ENCODE assay signal across 2 cellular contexts in genomic region chr15:38551720-38552627, GRCh38.
TF ChIP-seq lines count a peak whose summit lies in the region.

No MANE protein-coding gene starts in this region.

TF ChIP-seq in WTC11, 78 proteins besides CTCF, POLR2A, EP300 and RAD21:
- TF ChIP-seq E2F1 (CRISPR knock-in tag; IDR thresholded peaks at IDR 0.05), result no peak
- no peak for TF ChIP-seq ARID4B (CRISPR knock-in tag; IDR thresholded peaks at IDR 0.05; ENCODE audit: borderline replicate concordance)
- peak; percentile 61; the same call in 1 of the 2 replicates for TF ChIP-seq ZNF423 (CRISPR knock-in tag; IDR thresholded peaks at IDR 0.05)
- TF ChIP-seq PRRX2 (CRISPR knock-in tag; IDR thresholded peaks at IDR 0.05), result no peak
- TF ChIP-seq ESRRA (CRISPR knock-in tag; IDR thresholded peaks at IDR 0.05; ENCODE audit: borderline replicate concordance), result no peak

TF ChIP-seq in H1, 55 proteins besides CTCF, POLR2A, EP300 and RAD21:
- TF ChIP-seq KDM5A (IDR thresholded peaks at IDR 0.05; ENCODE audit: low read length) (no peak), CHD7 (IDR thresholded peaks at IDR 0.05; ENCODE audit: insufficient replicate concordance, low read length) (no peak), MAFK (IDR thresholded peaks at IDR 0.05; ENCODE audit: low read depth, low read length) (no peak), CHD1 (IDR thresholded peaks at IDR 0.05; ENCODE audit: low read depth, low read length) (no peak), SP4 (IDR thresholded peaks at IDR 0.05; ENCODE audit: low read length) (no peak), CBX8 (IDR thresholded peaks at IDR 0.05; ENCODE audit: borderline replicate concordance, low read depth, low read length) (no peak), GABPA (IDR thresholded peaks at IDR 0.05; ENCODE audit: borderline replicate concordance, insufficient read depth, low read length) (no peak), CHD2 (IDR thresholded peaks at IDR 0.05; ENCODE audit: low read length) (no peak), JUND (IDR thresholded peaks at IDR 0.05; ENCODE audit: low read length) (no peak)
- TF ChIP-seq, protein P1, sequence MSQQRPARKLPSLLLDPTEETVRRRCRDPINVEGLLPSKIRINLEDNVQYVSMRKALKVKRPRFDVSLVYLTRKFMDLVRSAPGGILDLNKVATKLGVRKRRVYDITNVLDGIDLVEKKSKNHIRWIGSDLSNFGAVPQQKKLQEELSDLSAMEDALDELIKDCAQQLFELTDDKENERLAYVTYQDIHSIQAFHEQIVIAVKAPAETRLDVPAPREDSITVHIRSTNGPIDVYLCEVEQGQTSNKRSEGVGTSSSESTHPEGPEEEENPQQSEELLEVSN (IDR thresholded peaks at IDR 0.05), result no peak
